13 cellular contexts compared by ENCODE assay signal in the genomic region with DNA sequence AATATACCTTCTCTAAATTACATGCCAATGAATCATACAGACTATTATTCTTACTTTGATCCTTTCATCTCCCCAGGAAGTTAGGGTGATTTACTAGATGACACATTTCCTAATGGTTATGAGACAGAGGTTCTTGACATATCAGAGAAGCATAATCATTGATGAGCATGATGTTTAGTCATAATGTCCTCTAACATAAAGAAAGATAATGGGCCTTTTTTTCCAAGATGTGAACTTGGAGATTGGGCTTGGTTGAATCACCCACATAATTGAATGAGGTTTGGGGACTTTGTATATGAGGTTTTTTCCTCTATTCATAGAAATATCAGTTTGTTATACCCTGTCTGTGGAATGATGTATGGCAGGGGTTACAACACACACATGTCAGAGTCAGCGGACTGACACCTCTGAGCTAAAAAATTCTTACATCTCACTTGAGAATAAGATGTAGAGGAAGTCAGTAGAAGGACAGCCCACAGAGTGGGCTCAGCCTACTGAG.
A peak's percentile ranks its signal among the peaks of the same experiment; 100 is the strongest.
DNase-seq lines count a peak whose midpoint lies in the region; ATAC-seq, FAIRE-seq and TF ChIP-seq lines count a peak whose summit lies in the region.
"Had no signal": no experiment of that assay in that cellular context is flagged by ENCODE, and none has a peak within 500 bp of the region (broad histone marks: within the 10 kb centered on the region; RNA-seq: fewer than 3 reads in every experiment).

No MANE protein-coding gene starts in this region.

- TF ChIP-seq CTCF in IMR-90 (conservative IDR thresholded peaks at IDR 0.05; ENCODE audit: low read depth, low read length): no peak
- no peak for TF ChIP-seq CTCF in astrocyte (IDR thresholded peaks at IDR 0.05; ENCODE audit: insufficient read depth, low read depth, low read length)
- TF ChIP-seq CTCF in MM.1S (IDR thresholded peaks at IDR 0.05; ENCODE audit: low read length): no peak

- peak overlapping the region; percentile 13; the same call in 1 of the 2 replicates for H4K5ac ChIP-seq in IMR-90 (ENCODE audit: low read depth, low read length)

- no TSS peak for BruUV-seq in IMR-90 (replicated peaks; lab: Mats Ljungman, UMichigan)

- H4K20me1 ChIP-seq in IMR-90 (ENCODE audit: insufficient read depth, low read length) (no peaks in the 10 kb centered on the region), astrocyte (ENCODE audit: insufficient read depth, low read length) (no peaks in the 10 kb centered on the region), MM.1S (ENCODE audit: insufficient read depth, low read length) (no peaks in the 10 kb centered on the region)

- H3K79me2 ChIP-seq in astrocyte (ENCODE audit: insufficient read depth, low read length) (peaks cover 45% of the 10 kb centered on the region), MM.1S (ENCODE audit: low read length) (no peaks in the 10 kb centered on the region)

- peak overlapping the region; percentile 98 for H3K27ac Mint-ChIP-seq in astrocyte (ENCODE audit: unreplicated experiment)
- H3K27ac Mint-ChIP-seq in T-helper 17 cell: no peak overlapping the region

- intact Hi-C loops in IMR-90 (cut with micrococcal nuclease): no loop called here

- POLR2A ChIA-PET in IMR-90 (lab: Charles Lee; ENCODE audit: unreplicated experiment): no interaction called here

- peak overlapping the region; percentile 42 for H3K4me3 Mint-ChIP-seq in astrocyte (ENCODE audit: unreplicated experiment)
- H3K4me3 Mint-ChIP-seq in T-helper 17 cell: no peak overlapping the region

- no peaks in the 10 kb centered on the region for H3K27me3 ChIP-seq in IMR-90 (ENCODE audit: control insufficient read depth, insufficient read depth, low read length)
- no peaks in the 10 kb centered on the region for H3K27me3 ChIP-seq in astrocyte (ENCODE audit: insufficient read depth, low read length)
- no peaks in the 10 kb centered on the region for H3K27me3 ChIP-seq in mesenchymal stem cell (ENCODE audit: control insufficient read depth in 1 of 2, insufficient read depth in 1 of 2, low read length in 2 of 2)
- H3K27me3 ChIP-seq in MM.1S (replicated peaks; ENCODE audit: insufficient read depth, low read length): no peaks in the 10 kb centered on the region

- H3K27ac ChIP-seq in IMR-90 (ENCODE audit: insufficient read depth, low read length): peak overlapping the region; percentile 39
- H3K27ac ChIP-seq in astrocyte (ENCODE audit: low read depth, low read length): peak overlapping the region; percentile 99
- peak overlapping the region; percentile 90 for H3K27ac ChIP-seq in mesenchymal stem cell (ENCODE audit: low read length, poor library complexity, severe bottlenecking)
- H3K27ac ChIP-seq in MM.1S (ENCODE audit: low read length): no peak overlapping the region

- H3K4me1 ChIP-seq in IMR-90 (ENCODE audit: control insufficient read depth, insufficient read depth, low read length) (peaks cover 5% of the 10 kb centered on the region; the same call in 1 of the 2 replicates), astrocyte (ENCODE audit: insufficient read depth, low read length) (peaks cover 41% of the 10 kb centered on the region), mesenchymal stem cell (ENCODE audit: control insufficient read depth, insufficient read depth, low read depth, low read length) (peaks cover 2% of the 10 kb centered on the region), MM.1S (ENCODE audit: low read length) (no peaks in the 10 kb centered on the region)

- H3K23ac ChIP-seq in IMR-90 (ENCODE audit: low read depth, low read length): peak overlapping the region; percentile 73
- H3K23ac ChIP-seq in mesenchymal stem cell (ENCODE audit: low read length in 2 of 2): no peak overlapping the region

- H3K9ac ChIP-seq in IMR-90 (ENCODE audit: low read depth, low read length) (no peak overlapping the region), astrocyte (ENCODE audit: low read length) (peak overlapping the region; percentile 85), mesenchymal stem cell (ENCODE audit: low read length) (peak overlapping the region; percentile 78), MM.1S (ENCODE audit: low read length) (no peak overlapping the region)

- in situ Hi-C loops in IMR-90 (cut with MboI; ENCODE audit: low sequenced_read_pairs): no loop called here

- peak overlapping the region; percentile 94 for H2BK120ac ChIP-seq in IMR-90 (ENCODE audit: low read depth, low read length)
- H2BK120ac ChIP-seq in mesenchymal stem cell (ENCODE audit: low read depth, low read length): no peak overlapping the region

- H3K9me3 ChIP-seq in IMR-90 (ENCODE audit: control insufficient read depth, insufficient read depth, low read length): no peaks in the 10 kb centered on the region
- no peaks in the 10 kb centered on the region for H3K9me3 ChIP-seq in astrocyte (ENCODE audit: insufficient read depth, low read depth, low read length)
- H3K9me3 ChIP-seq in mesenchymal stem cell (ENCODE audit: control insufficient read depth, low read length): peaks cover 7% of the 10 kb centered on the region
- H3K9me3 ChIP-seq in MM.1S (replicated peaks; ENCODE audit: insufficient read depth, low read length): no peaks in the 10 kb centered on the region
- no peaks in the 10 kb centered on the region for H3K9me3 ChIP-seq in T-helper 17 cell (ENCODE audit: control insufficient read depth, low read length, poor library complexity, severe bottlenecking)

- H3K9me1 ChIP-seq in IMR-90 (ENCODE audit: insufficient read depth, low read length): peaks cover 3% of the 10 kb centered on the region; the same call in 1 of the 2 replicates

- no peak overlapping the region; the same call in 1 of the 2 replicates for H3K4me2 ChIP-seq in IMR-90 (ENCODE audit: low read depth, low read length)
- H3K4me2 ChIP-seq in astrocyte (ENCODE audit: low read length): peak overlapping the region; percentile 70
- H3K4me2 ChIP-seq in mesenchymal stem cell (ENCODE audit: low read length, poor library complexity, severe bottlenecking): no peak overlapping the region
- no peak overlapping the region for H3K4me2 ChIP-seq in MM.1S (ENCODE audit: low read depth, low read length)

- dilution Hi-C loops in IMR-90 (cut with HindIII; ENCODE audit: low sequenced_read_pairs, unreplicated experiment): no loop called here

- peak overlapping the region in 1 of 2 experiments; percentile 54 for H2BK12ac ChIP-seq in mesenchymal stem cell (ENCODE audit: low read length in 2 of 2)

- no peaks in the 10 kb centered on the region for H3K9me2 ChIP-seq in MM.1S (replicated peaks; ENCODE audit: insufficient read depth, low read length)

- peak overlapping the region; percentile 45 for H2AFZ ChIP-seq in IMR-90 (replicated peaks; ENCODE audit: low read length, poor library complexity)
- no peak overlapping the region for H2AFZ ChIP-seq in astrocyte (ENCODE audit: low read depth, low read length)
- H2AFZ ChIP-seq in mesenchymal stem cell (ENCODE audit: low read depth, low read length): no peak overlapping the region
- H2AFZ ChIP-seq in MM.1S (ENCODE audit: low read length): no peak overlapping the region

- H3K9me3 Mint-ChIP-seq in astrocyte (ENCODE audit: unreplicated experiment): peaks cover 7% of the 10 kb centered on the region

- peak overlapping the region; percentile 21 for H2AK9ac ChIP-seq in IMR-90 (replicated peaks; ENCODE audit: low read depth, low read length, poor library complexity)

- no peaks in the 10 kb centered on the region for H3F3A ChIP-seq in MM.1S (ENCODE audit: insufficient read depth, low read length)

- H3K4me1 Mint-ChIP-seq in astrocyte (ENCODE audit: low read depth, unreplicated experiment) (peaks cover 29% of the 10 kb centered on the region), T-helper 17 cell (no peaks in the 10 kb centered on the region)

- peak overlapping the region; percentile 56 for H2AK5ac ChIP-seq in IMR-90 (ENCODE audit: low read depth, low read length)
- peak overlapping the region; percentile 4 for H2AK5ac ChIP-seq in mesenchymal stem cell (ENCODE audit: low read length, severe bottlenecking)

- H3K36me3 ChIP-seq in IMR-90 (ENCODE audit: control insufficient read depth, insufficient read depth, low read length) (no peaks in the 10 kb centered on the region), astrocyte (ENCODE audit: insufficient read depth, low read length) (no peaks in the 10 kb centered on the region), mesenchymal stem cell (ENCODE audit: control insufficient read depth in 1 of 2, insufficient read depth in 2 of 2, low read depth in 1 of 2, low read length in 2 of 2) (no peaks in the 10 kb centered on the region), MM.1S (replicated peaks; ENCODE audit: insufficient read depth, low read length) (no peaks in the 10 kb centered on the region)

- WGBS in IMR-90 (ENCODE audit: extremely low coverage in 2 of 2, insufficient read length in 1 of 2), 2 experiments: no CpG with 5 or more reads among the region's 1 CpG
- WGBS in mesenchymal stem cell: no CpG with 5 or more reads among the region's 1 CpG

- peak overlapping the region; percentile 50; the same call in 1 of the 2 replicates for H3K56ac ChIP-seq in IMR-90 (ENCODE audit: extremely low read depth, insufficient read depth, low read length)

- H4K91ac ChIP-seq in IMR-90 (ENCODE audit: insufficient read depth, low read depth, low read length) (peak overlapping the region; percentile 60), mesenchymal stem cell (ENCODE audit: low read length) (no peak overlapping the region)

- peak overlapping the region; percentile 80 for H3K4ac ChIP-seq in IMR-90 (ENCODE audit: low read depth, low read length)
- H3K4ac ChIP-seq in mesenchymal stem cell (ENCODE audit: low read depth in 1 of 2, low read length in 2 of 2): no peak overlapping the region

- H2BK15ac ChIP-seq in IMR-90 (ENCODE audit: low read depth, low read length) (peak overlapping the region; percentile 72; the same call in 2 of the 3 replicates), mesenchymal stem cell (ENCODE audit: low read depth, poor library complexity, severe bottlenecking) (no peak overlapping the region)

- peak overlapping the region; percentile 96 for H2BK20ac ChIP-seq in IMR-90 (ENCODE audit: low read depth, low read length)

- H3K14ac ChIP-seq in IMR-90 (replicated peaks; ENCODE audit: low read depth, low read length): peak overlapping the region; percentile 62
- H3K14ac ChIP-seq in mesenchymal stem cell (ENCODE audit: low read length in 2 of 2): no peak overlapping the region

- H3K18ac ChIP-seq in IMR-90 (ENCODE audit: low read depth, low read length) (peak overlapping the region; percentile 79; the same call in 1 of the 2 replicates), mesenchymal stem cell (ENCODE audit: low read depth in 1 of 2, low read length in 2 of 2) (peak overlapping the region in 1 of 2 experiments; percentile 40)

- CTCF ChIA-PET in IMR-90 (lab: Yijun Ruan, JAX): no interaction called here

- peak; percentile 99 for FAIRE-seq in astrocyte (lab: Jason Lieb, UNC)
- FAIRE-seq: H1 had no signal

- H4K8ac ChIP-seq in IMR-90 (ENCODE audit: low read depth in 2 of 2, low read length in 2 of 2) (peak overlapping the region; percentile 11 to 75; a peak in 3 of 4 replicates), mesenchymal stem cell (ENCODE audit: low read length) (no peak overlapping the region)

- DNase-seq in DMS53 treated with DMSO at 0.1 percent for 48 hours (lab: John Stamatoyannopoulos, UW; ENCODE audit: unreplicated experiment) (peak; percentile 12), IMR-90 (peak; percentile 95), astrocyte (ENCODE audit: low read depth) (peak; percentile 98), mesenchymal stem cell (peak; percentile 79), MM.1S (no peak), T-helper 17 cell (no peak)
- DNase-seq: cerebellar nuclear complex, DMS79, hypothalamus, NCI-H1930 had no signal

- TF ChIP-seq POLR2A in IMR-90 (IDR thresholded peaks at IDR 0.05; ENCODE audit: low read depth, low read length): peak; percentile 23; the same call in 1 of the 2 replicates

- H3K36me3 Mint-ChIP-seq in astrocyte (ENCODE audit: low read depth, unreplicated experiment) (no peaks in the 10 kb centered on the region), T-helper 17 cell (ENCODE audit: low read depth) (no peaks in the 10 kb centered on the region)

- no peak for TF ChIP-seq RAD21 in IMR-90 (IDR thresholded peaks at IDR 0.05; ENCODE audit: low read length)

- H3K79me1 ChIP-seq in IMR-90 (ENCODE audit: low read depth in 1 of 2, low read length in 2 of 2) (peaks cover 3 to 18% of the 10 kb centered on the region in 2 experiments; a peak in 3 of 4 replicates), mesenchymal stem cell (replicated peaks; ENCODE audit: low read length, poor library complexity, severe bottlenecking) (no peaks in the 10 kb centered on the region)

- H3K27me3 Mint-ChIP-seq in astrocyte (ENCODE audit: low read depth, unreplicated experiment) (no peaks in the 10 kb centered on the region), T-helper 17 cell (no peaks in the 10 kb centered on the region)

- H3K4me3 ChIP-seq in IMR-90 (ENCODE audit: insufficient read depth, low read depth, low read length): no peak overlapping the region
- peak overlapping the region; percentile 15 for H3K4me3 ChIP-seq in astrocyte (ENCODE audit: insufficient read depth, low read depth, low read length)
- peak overlapping the region in 1 of 2 experiments; percentile 4 for H3K4me3 ChIP-seq in mesenchymal stem cell (ENCODE audit: insufficient read depth in 1 of 2, low read depth in 1 of 2, low read length in 2 of 2)
- no peak overlapping the region for H3K4me3 ChIP-seq in MM.1S (ENCODE audit: low read length)

- ATAC-seq in IMR-90 (ENCODE audit: low read depth): peak; percentile 56
- no peak for ATAC-seq in GM18868 (IDR thresholded peaks at IDR 0.05; ENCODE audit: unreplicated experiment)
- no peak for ATAC-seq in T-helper 17 cell
- ATAC-seq in GM21515 (IDR thresholded peaks at IDR 0.05; ENCODE audit: unreplicated experiment): no peak

- H2BK5ac ChIP-seq in IMR-90 (ENCODE audit: low read depth, low read length, poor library complexity, severe bottlenecking) (peak overlapping the region; percentile 92), mesenchymal stem cell (ENCODE audit: low read depth, low read length, poor library complexity, severe bottlenecking) (peak overlapping the region; percentile 75)

Comparison
In these comparisons a context has a peak if more than half of its experiments do, and no peak if none do; other contexts are left out.
1. DNase-seq: peak in DMS53 treated with DMSO at 0.1 percent for 48 hours (single experiment), IMR-90 (single experiment), astrocyte (single experiment) and mesenchymal stem cell (single experiment); none in MM.1S (single experiment) and T-helper 17 cell (0 of 3).
2. H3K9ac ChIP-seq: peak in astrocyte (single experiment) and mesenchymal stem cell (single experiment); none in IMR-90 (single experiment) and MM.1S (single experiment).